Comparison of ENCODE assay signal across 20 cellular contexts in the genomic region with DNA sequence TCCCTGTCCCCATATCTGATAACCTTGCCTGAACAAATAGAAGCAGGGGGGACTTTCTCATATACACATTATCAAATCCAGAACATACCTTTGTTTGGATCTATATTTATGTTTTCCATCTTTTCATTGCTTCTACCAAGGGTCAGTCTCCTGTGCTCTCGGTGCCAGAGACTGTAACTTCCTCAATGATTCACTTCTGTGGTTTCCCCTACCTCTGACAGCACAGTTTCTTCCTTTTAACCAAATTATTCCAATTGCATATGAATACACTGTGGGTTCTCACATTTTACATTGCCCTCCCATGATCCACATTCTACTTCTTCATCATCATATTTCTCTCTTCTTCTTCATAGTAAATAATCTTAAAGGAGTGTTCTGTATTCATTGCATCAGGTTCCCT. TPM values are rescaled to one million over a fixed set of nuclear protein-coding genes. Genes with fewer than 3 reads are reported as not detected.
"Had no signal": no experiment of that assay in that cellular context is flagged by ENCODE, and none has a peak within 500 bp of the region (broad histone marks: within the 10 kb centered on the region; RNA-seq: fewer than 3 reads in every experiment).

No MANE protein-coding gene starts in this region.

- H3K27ac ChIP-seq: esophagus squamous epithelium, neutrophil, psoas muscle, right lobe of liver, tibial artery, upper lobe of right lung, vagina had no signal

- H3K4me3 ChIP-seq: esophagus squamous epithelium, mucosa of descending colon, psoas muscle, right lobe of liver, tibial artery, upper lobe of right lung, vagina had no signal

- H3K36me3 ChIP-seq: esophagus squamous epithelium, neutrophil, right lobe of liver, tibial artery, upper lobe of right lung, vagina had no signal

- ATAC-seq: mucosa of descending colon; naive thymus-derived CD8-positive, alpha-beta T cell; psoas muscle; right lobe of liver; stimulated activated memory B cell treated with anti-CD40 and anti-IgM and Interleukin-4, amounts not matched to agents 10 μg/mL and 1 μg/mL and 100 μg/mL, for 72 hours; upper lobe of right lung had no signal

- H3K9me3 ChIP-seq: esophagus squamous epithelium, mucosa of descending colon, neutrophil, psoas muscle, right lobe of liver, tibial artery, upper lobe of right lung, vagina had no signal

- H3K4me1 ChIP-seq: esophagus squamous epithelium, psoas muscle, right lobe of liver, tibial artery, upper lobe of right lung, vagina had no signal

- DNase-seq: dermis blood vessel endothelial cell; esophagus squamous epithelium; foreskin fibroblast; kidney; mucosa of descending colon; naive thymus-derived CD8-positive, alpha-beta T cell; psoas muscle; retina; right lobe of liver; stimulated activated CD4-positive, alpha-beta T cell treated with anti-CD3 and anti-CD28 coated beads, Interleukin-4, amount 100 ng/mL, for 24 hours; tibial artery; upper lobe of right lung had no signal

- H3K27me3 ChIP-seq: esophagus squamous epithelium, neutrophil, right lobe of liver, tibial artery, upper lobe of right lung, vagina had no signal

RNA-seq across cellular contexts. Expression of a gene that starts 32.2 kb away (rescaled TPM):
- total RNA-seq: dermis blood vessel endothelial cell; epithelial cell of proximal tubule; esophagus squamous epithelium; kidney; liver; mucosa of descending colon; naive thymus-derived CD8-positive, alpha-beta T cell; osteoblast; psoas muscle; right lobe of liver; temporal lobe; vagina had no signal
- polyA plus RNA-seq: liver; naive thymus-derived CD8-positive, alpha-beta T cell; neural cell; psoas muscle had no signal
